14 cellular contexts compared by ENCODE assay signal in the genomic region with DNA sequence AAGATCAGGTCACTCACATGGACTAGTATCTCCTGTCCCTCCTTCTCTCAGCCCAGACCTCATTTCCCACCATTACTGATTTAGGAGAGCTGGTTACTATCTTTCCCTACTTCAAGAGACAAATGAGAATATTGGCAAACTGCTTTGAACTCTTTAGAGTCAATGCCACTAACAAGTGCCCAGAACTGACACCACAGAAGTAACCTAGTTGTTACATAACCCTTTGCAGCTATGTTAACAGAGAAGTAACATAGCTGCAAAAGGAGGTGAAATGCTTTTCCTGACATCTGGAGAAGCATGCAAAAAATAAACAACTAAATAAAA. TPM values are rescaled to one million over a fixed set of nuclear protein-coding genes. Genes with fewer than 3 reads are reported as not detected.
DNase-seq lines count a peak whose midpoint lies in the region; ATAC-seq and TF ChIP-seq lines count a peak whose summit lies in the region.
"Had no signal": no experiment of that assay in that cellular context is flagged by ENCODE, and none has a peak within 500 bp of the region (broad histone marks: within the 10 kb centered on the region; RNA-seq: fewer than 3 reads in every experiment).

No MANE protein-coding gene starts in this region.

- TF ChIP-seq CTCF in PC-3 (conservative IDR thresholded peaks at IDR 0.05; ENCODE audit: low read depth, low read length) (no peak), endothelial cell (IDR thresholded peaks at IDR 0.05; ENCODE audit: unreplicated experiment) (no peak), osteoblast (IDR thresholded peaks at IDR 0.05; ENCODE audit: extremely low read depth, low read depth, low read length) (no peak), H9 (conservative IDR thresholded peaks at IDR 0.05) (no peak), chondrocyte (IDR thresholded peaks at IDR 0.05) (no peak)

- no peak overlapping the region for H2BK15ac ChIP-seq in H9 (ENCODE audit: low read depth, low read length)

- DNase-seq in CD4-positive, alpha-beta memory T cell, result peak in 1 of 5 donors; percentile 1
- DNase-seq in PC-3 (no peak), endothelial cell (ENCODE audit: low spot score) (no peak), osteoblast (ENCODE audit: insufficient read length, low spot score, missing footprints) (no peak), H9 (no peak), COLO668 (lab: John Stamatoyannopoulos, UW; ENCODE audit: unreplicated experiment) (no peak), chondrocyte (ENCODE audit: low spot score) (no peak)
- DNase-seq: activated naive CD4-positive, alpha-beta T cell; effector CD8-positive, alpha-beta T cell; left ventricle myocardium superior; NCI-H1694 had no signal

- no peaks in the 10 kb centered on the region for H3K27me3 ChIP-seq in CD4-positive, alpha-beta memory T cell (ENCODE audit: insufficient read depth, low read length)
- no peaks in the 10 kb centered on the region for H3K27me3 ChIP-seq in PC-3 (ENCODE audit: low read length)
- no peaks in the 10 kb centered on the region for H3K27me3 ChIP-seq in osteoblast (ENCODE audit: insufficient read depth, low read length)
- H3K27me3 ChIP-seq in H9 (ENCODE audit: insufficient read depth, low read length), result no peaks in the 10 kb centered on the region

- H3K23me2 ChIP-seq in H9 (ENCODE audit: insufficient read length, low read depth, low read length, poor library complexity, severe bottlenecking), result no peaks in the 10 kb centered on the region

- H3K9me2 ChIP-seq in PC-3 (replicated peaks; ENCODE audit: low read length), result no peaks in the 10 kb centered on the region

- H3K4me3 ChIP-seq in CD4-positive, alpha-beta memory T cell (ENCODE audit: low read length in 2 of 2), result no peak overlapping the region
- H3K4me3 ChIP-seq in PC-3 (ENCODE audit: low read length), result peak overlapping the region; percentile 41
- H3K4me3 ChIP-seq in osteoblast (ENCODE audit: insufficient read depth, low read length), result no peak overlapping the region
- H3K4me3 ChIP-seq: SK-N-MC had no signal

- H3K9ac ChIP-seq in PC-3 (ENCODE audit: low read length) (peak overlapping the region; percentile 64), H9 (ENCODE audit: extremely low read depth, insufficient read length, low read length) (no peak overlapping the region)

- no peak overlapping the region for H2BK120ac ChIP-seq in H9 (ENCODE audit: low read depth, low read length, poor library complexity, severe bottlenecking)

- no peaks in the 10 kb centered on the region for H3K27me3 Mint-ChIP-seq in CD4-positive, alpha-beta memory T cell
- peaks cover 2% of the 10 kb centered on the region for H3K27me3 Mint-ChIP-seq in endothelial cell (ENCODE audit: unreplicated experiment)
- peaks cover 1% of the 10 kb centered on the region; the same call in 1 of the 2 replicates for H3K27me3 Mint-ChIP-seq in H9 (ENCODE audit: low read depth)
- peaks cover 25% of the 10 kb centered on the region for H3K27me3 Mint-ChIP-seq in chondrocyte (ENCODE audit: low read depth)

- H3K9me3 ChIP-seq in CD4-positive, alpha-beta memory T cell (ENCODE audit: control insufficient read depth in 1 of 2, low read length in 2 of 2), result no peaks in the 10 kb centered on the region
- H3K9me3 ChIP-seq in PC-3 (ENCODE audit: low read length), result no peaks in the 10 kb centered on the region
- H3K9me3 ChIP-seq in osteoblast (ENCODE audit: low read depth, low read length), result no peaks in the 10 kb centered on the region
- H3K9me3 ChIP-seq in H9 (ENCODE audit: control insufficient read depth, low read depth, low read length), result no peaks in the 10 kb centered on the region

- H3K9me3 Mint-ChIP-seq in CD4-positive, alpha-beta memory T cell, result no peaks in the 10 kb centered on the region
- H3K9me3 Mint-ChIP-seq in endothelial cell (ENCODE audit: unreplicated experiment), result no peaks in the 10 kb centered on the region
- H3K9me3 Mint-ChIP-seq in H9, result no peaks in the 10 kb centered on the region; a peak in 1 of 5 replicates
- no peaks in the 10 kb centered on the region for H3K9me3 Mint-ChIP-seq in chondrocyte (ENCODE audit: low read depth)
- H3K9me3 Mint-ChIP-seq: nephron had no signal

- H4K8ac ChIP-seq in H9 (replicated peaks; ENCODE audit: insufficient read length, low read depth, low read length), result no peak overlapping the region

- POLR2A ChIA-PET in CD4-positive, alpha-beta memory T cell (lab: Charles Lee; ENCODE audit: partially characterized antibody), result interaction anchor here (1.1 kb wide), 1 partner anchor 29 kb away, joined by 3 read pairs; no protein-coding TSS in a partner anchor
- POLR2A ChIA-PET in PC-3 (lab: Charles Lee; ENCODE audit: unreplicated experiment), result interaction anchor here (0.9 kb wide), 1 partner anchor 230 kb away, joined by 3 read pairs; a partner anchor contains a TSS

- CTCF ChIA-PET in CD4-positive, alpha-beta memory T cell (lab: Charles Lee; ENCODE audit: partially characterized antibody), result interaction anchor here (1.0 kb wide), 1 partner anchor 29 kb away, joined by 3 read pairs; a partner anchor contains a TSS
- CTCF ChIA-PET in PC-3 (lab: Charles Lee), result no interaction called here

- H2BK5ac ChIP-seq in H9 (ENCODE audit: insufficient read length, low read length), result no peak overlapping the region

- H4K5ac ChIP-seq in H9 (ENCODE audit: insufficient read length, low read depth, low read length), result no peak overlapping the region

- BruUV-seq in PC-3 (replicated peaks; lab: Mats Ljungman, UMichigan), result no TSS peak

- H3K79me2 ChIP-seq in PC-3 (ENCODE audit: low read length) (peaks cover 88% of the 10 kb centered on the region), osteoblast (ENCODE audit: insufficient read depth, low read length) (no peaks in the 10 kb centered on the region), H9 (ENCODE audit: insufficient read depth, low read length) (no peaks in the 10 kb centered on the region)

- H3K27ac Mint-ChIP-seq in CD4-positive, alpha-beta memory T cell, result peak overlapping the region; percentile 51 to 92 (median 87)
- H3K27ac Mint-ChIP-seq in endothelial cell (ENCODE audit: unreplicated experiment) (peak overlapping the region; percentile 10), H9 (peak overlapping the region in 1 of 3 experiments; percentile 20; a peak in 2 of 7 replicates), chondrocyte (ENCODE audit: unreplicated experiment) (no peak overlapping the region)

- H2BK20ac ChIP-seq in H9 (ENCODE audit: low read depth, low read length, poor library complexity, severe bottlenecking), result no peak overlapping the region

- H3K36me3 Mint-ChIP-seq in CD4-positive, alpha-beta memory T cell, result no peaks in the 10 kb centered on the region
- no peaks in the 10 kb centered on the region for H3K36me3 Mint-ChIP-seq in endothelial cell (ENCODE audit: low read depth, unreplicated experiment)
- H3K36me3 Mint-ChIP-seq in H9 (ENCODE audit: insufficient read depth in 1 of 3, low read depth in 3 of 3), result no peaks in the 10 kb centered on the region
- no peaks in the 10 kb centered on the region for H3K36me3 Mint-ChIP-seq in chondrocyte (ENCODE audit: low read depth)

- peaks cover 9% of the 10 kb centered on the region for H3F3A ChIP-seq in PC-3 (ENCODE audit: low read length, unreplicated experiment)

- H3K36me3 ChIP-seq in CD4-positive, alpha-beta memory T cell (ENCODE audit: insufficient read depth, low read length), result no peaks in the 10 kb centered on the region
- H3K36me3 ChIP-seq in PC-3 (ENCODE audit: low read depth, low read length) (no peaks in the 10 kb centered on the region; the same call in 1 of the 2 replicates), osteoblast (ENCODE audit: insufficient read depth, low read length) (no peaks in the 10 kb centered on the region)

- H3K56ac ChIP-seq in H9 (ENCODE audit: insufficient read length, low read depth, low read length), result no peak overlapping the region

- H3K14ac ChIP-seq in H9 (ENCODE audit: insufficient read depth, low read length), result no peak overlapping the region

- intact Hi-C loops in CD4-positive, alpha-beta memory T cell (cut with micrococcal nuclease), result no loop called here
- intact Hi-C loops in PC-3 (cut with micrococcal nuclease), result no loop called here

- H3K27ac ChIP-seq in CD4-positive, alpha-beta memory T cell (ENCODE audit: low read depth, low read length), result no peak overlapping the region
- H3K27ac ChIP-seq in PC-3 (ENCODE audit: low read length) (peak overlapping the region; percentile 99), osteoblast (ENCODE audit: low read depth, low read length) (no peak overlapping the region), H9 (ENCODE audit: insufficient read length, low read depth, low read length) (no peak overlapping the region)
- H3K27ac ChIP-seq: SK-N-MC had no signal

- no peak for ATAC-seq in PC-3

- H3K79me1 ChIP-seq in H9 (ENCODE audit: insufficient read depth, low read depth, low read length, poor library complexity, severe bottlenecking), result no peaks in the 10 kb centered on the region

- no peak overlapping the region for H3T11ph ChIP-seq in H9 (ENCODE audit: low read length)

- H3K4me3 Mint-ChIP-seq in CD4-positive, alpha-beta memory T cell, result peak overlapping the region in 6 of 8 donors; percentile 18 to 79 (median 62)
- H3K4me3 Mint-ChIP-seq in endothelial cell (ENCODE audit: unreplicated experiment) (no peak overlapping the region), H9 (no peak overlapping the region), chondrocyte (ENCODE audit: unreplicated experiment) (no peak overlapping the region)
- H3K4me3 Mint-ChIP-seq: nephron had no signal

- H2AFZ ChIP-seq in PC-3 (ENCODE audit: low read length), result no peak overlapping the region
- no peak overlapping the region for H2AFZ ChIP-seq in osteoblast (ENCODE audit: low read length)
- no peak overlapping the region for H2AFZ ChIP-seq in H9 (ENCODE audit: low read length)

- no peak overlapping the region for H3K4ac ChIP-seq in H9 (ENCODE audit: low read depth, low read length)

- no peak overlapping the region for H3K18ac ChIP-seq in H9 (ENCODE audit: insufficient read length, low read depth, low read length)

- H3K4me2 ChIP-seq in PC-3 (ENCODE audit: low read length), result peak overlapping the region; percentile 83
- H3K4me2 ChIP-seq in osteoblast (ENCODE audit: insufficient read depth, low read length), result peak overlapping the region; percentile 69
- H3K4me2 ChIP-seq in H9 (ENCODE audit: insufficient read depth, insufficient read length, low read length), result no peak overlapping the region

- no peak overlapping the region for H2AK5ac ChIP-seq in H9 (ENCODE audit: insufficient read length, low read length)

- H2BK12ac ChIP-seq in H9 (ENCODE audit: insufficient read length, low read depth, low read length), result no peak overlapping the region

- H4K20me1 ChIP-seq in PC-3 (ENCODE audit: low read length) (no peaks in the 10 kb centered on the region), osteoblast (ENCODE audit: insufficient read depth, low read length) (no peaks in the 10 kb centered on the region), H9 (ENCODE audit: control insufficient read depth, insufficient read depth, insufficient read length) (no peaks in the 10 kb centered on the region)

- H3K23ac ChIP-seq in H9 (ENCODE audit: insufficient read length, low read depth, low read length), result no peak overlapping the region

- H4K91ac ChIP-seq in H9 (ENCODE audit: insufficient read length, low read depth, low read length), result no peak overlapping the region

- H3K4me1 Mint-ChIP-seq in CD4-positive, alpha-beta memory T cell, result peaks cover 11 to 21% (median 17%) of the 10 kb centered on the region in 4 donors
- H3K4me1 Mint-ChIP-seq in endothelial cell (ENCODE audit: unreplicated experiment) (peaks cover 19% of the 10 kb centered on the region), H9 (peaks cover 21 to 22% of the 10 kb centered on the region in 2 experiments), chondrocyte (ENCODE audit: low read depth) (peaks cover 10% of the 10 kb centered on the region)
- H3K4me1 Mint-ChIP-seq: nephron had no signal

- H3K4me1 ChIP-seq in CD4-positive, alpha-beta memory T cell (ENCODE audit: insufficient read depth, low read length), result peaks cover 22% of the 10 kb centered on the region
- H3K4me1 ChIP-seq in PC-3 (ENCODE audit: insufficient read depth, low read length) (peaks cover 67% of the 10 kb centered on the region), osteoblast (ENCODE audit: insufficient read depth, low read length) (peaks cover 20% of the 10 kb centered on the region), H9 (ENCODE audit: insufficient read depth, low read length) (peaks cover 5% of the 10 kb centered on the region; the same call in 1 of the 2 replicates)

RNA-seq across cellular contexts. Expression of a gene that starts 30.0 kb away (rescaled TPM):
- 1 to 10 TPM; 2.9 to 4.2 TPM for total RNA-seq in CD4-positive, alpha-beta memory T cell
- 1 to 10 TPM in 1 of 2 donors, under 1 TPM in 1; 0.46 to 1.8 TPM for polyA plus RNA-seq in CD4-positive, alpha-beta memory T cell
- total RNA-seq in PC-3 (2014; rRNA removed) (45.0 and 54.7 TPM in 2 replicates), endothelial cell (ENCODE audit: unreplicated experiment) (4.7 TPM), osteoblast (not detected in 2 replicates), H9 (2021) (2.5 and 3.3 TPM in 2 replicates), chondrocyte (0.21 to 0.25 TPM in 2 of 3 replicates, not detected in the other)
- total RNA-seq: LHCN-M2 had no signal

Comparison
In these comparisons a context has a peak if more than half of its experiments do, and no peak if none do; other contexts are left out.
1. H3K4me3 Mint-ChIP-seq: peak in CD4-positive, alpha-beta memory T cell (6 of 8); none in endothelial cell (single experiment), H9 (0 of 2) and chondrocyte (single experiment).